Comparison of ENCODE assay signal across 8 cellular contexts in the genomic region with DNA sequence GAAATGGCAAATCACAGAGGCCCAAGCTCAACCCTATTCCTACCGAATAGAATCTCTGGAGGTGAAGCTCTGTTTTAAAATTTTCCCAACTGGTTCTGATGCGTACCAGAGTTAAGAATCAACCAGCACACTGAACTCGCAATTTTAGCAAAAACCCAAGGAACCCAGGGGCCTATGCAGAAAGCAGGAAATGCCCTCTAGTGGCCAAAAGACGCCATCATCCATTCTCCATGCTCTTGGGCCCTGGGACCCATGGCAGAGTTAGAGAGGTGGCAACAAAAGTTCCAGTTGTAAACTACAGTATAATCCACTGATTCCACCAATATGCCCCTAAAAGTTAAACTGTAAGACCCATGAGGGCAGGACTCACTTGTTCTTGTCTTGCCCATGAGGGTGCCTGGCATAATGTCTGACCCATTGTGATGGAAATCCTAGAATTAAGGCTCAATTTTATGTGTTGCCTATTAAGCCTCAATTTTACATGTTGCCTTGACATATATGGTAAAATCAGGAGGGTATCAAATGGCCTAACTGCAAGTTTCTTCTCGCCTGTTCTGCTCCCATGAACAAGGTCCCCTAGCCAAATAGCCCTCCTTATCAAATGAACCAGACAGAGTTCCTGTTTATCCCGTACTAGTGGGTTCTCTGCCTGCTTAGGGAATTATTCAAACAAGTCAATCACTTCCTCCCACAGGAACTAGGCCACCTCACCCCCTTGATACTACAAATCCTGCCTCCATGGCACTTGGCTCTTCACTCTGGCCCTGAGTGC.
DNase-seq lines count a peak whose midpoint lies in the region; ATAC-seq and TF ChIP-seq lines count a peak whose summit lies in the region.

No MANE protein-coding gene starts in this region.

- no peaks in the 10 kb centered on the region for H3K36me3 Mint-ChIP-seq in glutamatergic neuron (ENCODE audit: unreplicated experiment)

- H3K4me3 Mint-ChIP-seq in glutamatergic neuron (ENCODE audit: unreplicated experiment), result no peak overlapping the region

- H3K4me2 ChIP-seq in DND-41 (ENCODE audit: insufficient read depth, low read length), result no peak overlapping the region

- H3K4me1 Mint-ChIP-seq in glutamatergic neuron (ENCODE audit: low read depth, unreplicated experiment), result no peaks in the 10 kb centered on the region

- H3K36me3 ChIP-seq in DND-41 (ENCODE audit: insufficient read depth, low read length) (no peaks in the 10 kb centered on the region), SJCRH30 (no peaks in the 10 kb centered on the region)

- no peak overlapping the region for H3K4me3 ChIP-seq in DND-41 (ENCODE audit: low read depth in 1 of 2, low read length in 2 of 2)
- no peak overlapping the region for H3K4me3 ChIP-seq in SJCRH30

- peak; percentile 59 for DNase-seq in DND-41
- DNase-seq in LHCN-M2 (ENCODE audit: low read depth), result peak; percentile 72
- DNase-seq in SJCRH30, result peak; percentile 39 to 79
- DNase-seq in activated naive CD4-positive, alpha-beta T cell treated with Interleukin-2 at 50 U/mL for 16 hours, result peak; percentile 62
- peak; percentile 67 for DNase-seq in glutamatergic neuron
- DNase-seq in posterior cingulate gyrus, result peak in 8 of 10 donors; percentile 15 to 92 (median 68)
- DNase-seq in GF-D8 (lab: John Stamatoyannopoulos, UW), result no peak

- no peak overlapping the region for H3K9ac ChIP-seq in DND-41 (ENCODE audit: low read depth, low read length)

- H3K9me3 ChIP-seq in DND-41 (ENCODE audit: insufficient read depth, low read length, severe bottlenecking), result no peaks in the 10 kb centered on the region
- H3K9me3 ChIP-seq in SJCRH30 (replicated peaks), result no peaks in the 10 kb centered on the region; the same call in 1 of the 2 replicates

- no peak overlapping the region for H2AFZ ChIP-seq in DND-41 (ENCODE audit: low read depth, low read length)

- H3K27ac ChIP-seq in DND-41 (ENCODE audit: low read length) (no peak overlapping the region), SJCRH30 (no peak overlapping the region)

- H3K4me1 ChIP-seq in DND-41 (ENCODE audit: insufficient read depth, low read length) (no peaks in the 10 kb centered on the region), SJCRH30 (no peaks in the 10 kb centered on the region)

- H3K27me3 Mint-ChIP-seq in glutamatergic neuron (ENCODE audit: unreplicated experiment), result no peaks in the 10 kb centered on the region

- intact Hi-C loops in posterior cingulate gyrus (cut with DNase I), result loop anchor here (1.0 kb wide), 2 partner anchors 206 to 241 kb away; no protein-coding TSS in a partner anchor

- H3K9me3 Mint-ChIP-seq in glutamatergic neuron (ENCODE audit: unreplicated experiment), result no peaks in the 10 kb centered on the region

- peak; percentile 96 for ATAC-seq in DND-41 (ENCODE audit: insufficient read depth, low read depth)
- peak; percentile 86 for ATAC-seq in GM21723 (IDR thresholded peaks at IDR 0.05; ENCODE audit: unreplicated experiment)

- H3K79me2 ChIP-seq in DND-41 (ENCODE audit: insufficient read depth, low read length), result no peaks in the 10 kb centered on the region

- H3K27me3 ChIP-seq in DND-41 (ENCODE audit: insufficient read depth, low read length, poor library complexity) (no peaks in the 10 kb centered on the region), SJCRH30 (no peaks in the 10 kb centered on the region)

- H4K20me1 ChIP-seq in DND-41 (ENCODE audit: insufficient read depth, low read length), result no peaks in the 10 kb centered on the region

- no peak overlapping the region for H3K27ac Mint-ChIP-seq in glutamatergic neuron (ENCODE audit: unreplicated experiment)

- TF ChIP-seq CTCF in DND-41 (IDR thresholded peaks at IDR 0.05; ENCODE audit: borderline replicate concordance, extremely low read depth, low read length, poor library complexity, severe bottlenecking) (peak; percentile 90), glutamatergic neuron (IDR thresholded peaks at IDR 0.05; ENCODE audit: partially characterized antibody, unreplicated experiment) (peak; percentile 90)
